1 cellular context compared by ENCODE assay signal in the genomic region with DNA sequence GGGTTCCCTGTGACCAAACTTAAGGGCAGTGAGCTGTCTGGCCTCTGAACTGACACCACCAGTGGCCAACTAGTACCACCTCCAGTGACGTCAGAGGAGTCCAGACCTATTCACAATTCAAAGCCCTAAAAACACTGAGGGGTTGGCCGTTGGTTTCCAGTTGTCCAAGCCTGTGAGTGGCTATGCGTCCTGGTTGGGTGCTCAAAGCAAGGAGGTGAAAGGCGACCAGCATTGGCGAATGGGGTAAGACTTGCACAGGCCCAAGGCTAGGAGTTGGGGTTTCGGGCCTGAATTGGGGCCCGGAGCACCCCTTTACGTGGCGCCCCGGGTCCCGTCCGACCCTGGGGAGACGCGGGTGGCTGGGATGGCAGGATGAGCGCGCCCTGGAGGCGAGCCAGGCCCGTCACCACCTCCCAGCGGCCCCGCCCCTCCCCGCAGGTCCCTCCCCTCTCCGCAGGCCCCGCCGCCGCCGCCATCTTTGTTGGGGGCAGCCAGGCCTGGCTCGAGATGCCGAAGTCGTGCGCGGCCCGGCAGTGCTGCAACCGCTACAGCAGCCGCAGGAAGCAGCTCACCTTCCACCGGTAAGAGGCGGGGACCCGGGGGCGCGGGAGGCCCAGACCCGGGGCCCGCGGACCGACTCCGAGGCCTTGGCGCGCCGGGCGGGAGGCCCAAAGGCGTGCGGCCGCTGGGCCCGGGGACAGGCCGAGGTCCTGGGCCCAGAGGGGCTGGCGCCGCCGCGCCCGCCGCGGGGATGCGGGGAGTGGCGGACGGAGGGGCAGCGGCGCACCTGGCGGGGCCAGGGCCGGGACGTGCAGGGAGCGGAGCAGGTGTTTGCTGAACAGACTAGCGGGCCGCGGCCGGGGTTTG.
A peak's percentile ranks its signal among the peaks of the same experiment; 100 is the strongest.
TF ChIP-seq lines count a peak whose summit lies in the region.

A gene with protein sequence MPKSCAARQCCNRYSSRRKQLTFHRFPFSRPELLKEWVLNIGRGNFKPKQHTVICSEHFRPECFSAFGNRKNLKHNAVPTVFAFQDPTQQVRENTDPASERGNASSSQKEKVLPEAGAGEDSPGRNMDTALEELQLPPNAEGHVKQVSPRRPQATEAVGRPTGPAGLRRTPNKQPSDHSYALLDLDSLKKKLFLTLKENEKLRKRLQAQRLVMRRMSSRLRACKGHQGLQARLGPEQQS (plus strand): TSS at position 157 of the 867 bp plus-strand sequence. CDS start 351 bp downstream, at position 508.

TF ChIP-seq in HEK293, 187 proteins besides CTCF, POLR2A, EP300 and RAD21 (continued from another document and continues in another):
- TF ChIP-seq, protein P1, sequence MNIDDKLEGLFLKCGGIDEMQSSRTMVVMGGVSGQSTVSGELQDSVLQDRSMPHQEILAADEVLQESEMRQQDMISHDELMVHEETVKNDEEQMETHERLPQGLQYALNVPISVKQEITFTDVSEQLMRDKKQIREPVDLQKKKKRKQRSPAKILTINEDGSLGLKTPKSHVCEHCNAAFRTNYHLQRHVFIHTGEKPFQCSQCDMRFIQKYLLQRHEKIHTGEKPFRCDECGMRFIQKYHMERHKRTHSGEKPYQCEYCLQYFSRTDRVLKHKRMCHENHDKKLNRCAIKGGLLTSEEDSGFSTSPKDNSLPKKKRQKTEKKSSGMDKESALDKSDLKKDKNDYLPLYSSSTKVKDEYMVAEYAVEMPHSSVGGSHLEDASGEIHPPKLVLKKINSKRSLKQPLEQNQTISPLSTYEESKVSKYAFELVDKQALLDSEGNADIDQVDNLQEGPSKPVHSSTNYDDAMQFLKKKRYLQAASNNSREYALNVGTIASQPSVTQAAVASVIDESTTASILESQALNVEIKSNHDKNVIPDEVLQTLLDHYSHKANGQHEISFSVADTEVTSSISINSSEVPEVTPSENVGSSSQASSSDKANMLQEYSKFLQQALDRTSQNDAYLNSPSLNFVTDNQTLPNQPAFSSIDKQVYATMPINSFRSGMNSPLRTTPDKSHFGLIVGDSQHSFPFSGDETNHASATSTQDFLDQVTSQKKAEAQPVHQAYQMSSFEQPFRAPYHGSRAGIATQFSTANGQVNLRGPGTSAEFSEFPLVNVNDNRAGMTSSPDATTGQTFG (tag by site-specific recombination; IDR thresholded peaks at IDR 0.05; ENCODE audit: borderline replicate concordance) = no peak
- TF ChIP-seq KLF9 (tag by site-specific recombination; IDR thresholded peaks at IDR 0.05; ENCODE audit: low read depth) = peak; percentile 95
- TF ChIP-seq KLF7 (tag by site-specific recombination; IDR thresholded peaks at IDR 0.05; ENCODE audit: borderline replicate concordance) = peak; percentile 15; the same call in 1 of the 2 replicates
- TF ChIP-seq ZNF394 (tag by site-specific recombination; IDR thresholded peaks at IDR 0.05; ENCODE audit: borderline replicate concordance) = no peak; the same call in 1 of the 2 replicates
- TF ChIP-seq ZBTB48 (tag by site-specific recombination; IDR thresholded peaks at IDR 0.05) = peak; percentile 71; the same call in 1 of the 2 replicates
- TF ChIP-seq, protein P2, sequence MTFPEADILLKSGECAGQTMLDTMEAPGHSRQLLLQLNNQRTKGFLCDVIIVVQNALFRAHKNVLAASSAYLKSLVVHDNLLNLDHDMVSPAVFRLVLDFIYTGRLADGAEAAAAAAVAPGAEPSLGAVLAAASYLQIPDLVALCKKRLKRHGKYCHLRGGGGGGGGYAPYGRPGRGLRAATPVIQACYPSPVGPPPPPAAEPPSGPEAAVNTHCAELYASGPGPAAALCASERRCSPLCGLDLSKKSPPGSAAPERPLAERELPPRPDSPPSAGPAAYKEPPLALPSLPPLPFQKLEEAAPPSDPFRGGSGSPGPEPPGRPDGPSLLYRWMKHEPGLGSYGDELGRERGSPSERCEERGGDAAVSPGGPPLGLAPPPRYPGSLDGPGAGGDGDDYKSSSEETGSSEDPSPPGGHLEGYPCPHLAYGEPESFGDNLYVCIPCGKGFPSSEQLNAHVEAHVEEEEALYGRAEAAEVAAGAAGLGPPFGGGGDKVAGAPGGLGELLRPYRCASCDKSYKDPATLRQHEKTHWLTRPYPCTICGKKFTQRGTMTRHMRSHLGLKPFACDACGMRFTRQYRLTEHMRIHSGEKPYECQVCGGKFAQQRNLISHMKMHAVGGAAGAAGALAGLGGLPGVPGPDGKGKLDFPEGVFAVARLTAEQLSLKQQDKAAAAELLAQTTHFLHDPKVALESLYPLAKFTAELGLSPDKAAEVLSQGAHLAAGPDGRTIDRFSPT (tag by site-specific recombination; IDR thresholded peaks at IDR 0.05) = peak; percentile 89
- peak; percentile 86 for TF ChIP-seq SP2 (tag by site-specific recombination; IDR thresholded peaks at IDR 0.05)
- TF ChIP-seq ZNF391 (tag by site-specific recombination; IDR thresholded peaks at IDR 0.05; ENCODE audit: borderline replicate concordance, low read depth) = no peak
- TF ChIP-seq, protein P3, sequence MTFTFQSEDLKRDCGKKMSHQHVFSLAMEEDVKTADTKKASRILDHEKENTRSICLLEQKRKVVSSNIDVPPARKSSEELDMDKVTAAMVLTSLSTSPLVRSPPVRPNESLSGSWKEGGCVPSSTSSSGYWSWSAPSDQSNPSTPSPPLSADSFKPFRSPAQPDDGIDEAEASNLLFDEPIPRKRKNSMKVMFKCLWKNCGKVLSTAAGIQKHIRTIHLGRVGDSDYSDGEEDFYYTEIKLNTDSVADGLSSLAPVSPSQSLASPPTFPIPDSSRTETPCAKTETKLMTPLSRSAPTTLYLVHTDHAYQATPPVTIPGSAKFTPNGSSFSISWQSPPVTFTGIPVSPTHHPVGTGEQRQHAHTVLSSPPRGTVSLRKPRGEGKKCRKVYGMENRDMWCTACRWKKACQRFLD (tag by site-specific recombination; IDR thresholded peaks at IDR 0.05) = no peak
- TF ChIP-seq ZSCAN30 (tag by site-specific recombination; IDR thresholded peaks at IDR 0.05) = peak; percentile 58; the same call in 1 of the 2 replicates
- 0 out of 2 replicates have a peak, but pooled peaks have one; percentile 45 for TF ChIP-seq MEIS1 (CRISPR knock-in tag; IDR thresholded peaks at IDR 0.05; ENCODE audit: borderline replicate concordance)
- TF ChIP-seq, protein P4, sequence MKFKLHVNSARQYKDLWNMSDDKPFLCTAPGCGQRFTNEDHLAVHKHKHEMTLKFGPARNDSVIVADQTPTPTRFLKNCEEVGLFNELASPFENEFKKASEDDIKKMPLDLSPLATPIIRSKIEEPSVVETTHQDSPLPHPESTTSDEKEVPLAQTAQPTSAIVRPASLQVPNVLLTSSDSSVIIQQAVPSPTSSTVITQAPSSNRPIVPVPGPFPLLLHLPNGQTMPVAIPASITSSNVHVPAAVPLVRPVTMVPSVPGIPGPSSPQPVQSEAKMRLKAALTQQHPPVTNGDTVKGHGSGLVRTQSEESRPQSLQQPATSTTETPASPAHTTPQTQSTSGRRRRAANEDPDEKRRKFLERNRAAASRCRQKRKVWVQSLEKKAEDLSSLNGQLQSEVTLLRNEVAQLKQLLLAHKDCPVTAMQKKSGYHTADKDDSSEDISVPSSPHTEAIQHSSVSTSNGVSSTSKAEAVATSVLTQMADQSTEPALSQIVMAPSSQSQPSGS (tag by site-specific recombination; IDR thresholded peaks at IDR 0.05; ENCODE audit: low read depth) = peak; percentile 92
- peak; percentile 75 for TF ChIP-seq SP7 (tag by site-specific recombination; IDR thresholded peaks at IDR 0.05)
- peak; percentile 41; the same call in 1 of the 2 replicates for TF ChIP-seq ZNF341 (tag by site-specific recombination; IDR thresholded peaks at IDR 0.05; ENCODE audit: low read depth)
- TF ChIP-seq HOXD13 (CRISPR knock-in tag; IDR thresholded peaks at IDR 0.05; ENCODE audit: borderline replicate concordance) = no peak; the same call in 1 of the 2 replicates
- TF ChIP-seq ZNF335 (tag by site-specific recombination; conservative IDR thresholded peaks at IDR 0.05) = peak; percentile 61
- TF ChIP-seq HOXC10 (CRISPR knock-in tag; IDR thresholded peaks at IDR 0.05) = no peak
- TF ChIP-seq KLF16 (tag by site-specific recombination; IDR thresholded peaks at IDR 0.05) = peak; percentile 90
- 0 out of 2 replicates have a peak, but pooled peaks have one; percentile 14 for TF ChIP-seq ZNF596 (tag by site-specific recombination; IDR thresholded peaks at IDR 0.05)
- TF ChIP-seq, protein P5, sequence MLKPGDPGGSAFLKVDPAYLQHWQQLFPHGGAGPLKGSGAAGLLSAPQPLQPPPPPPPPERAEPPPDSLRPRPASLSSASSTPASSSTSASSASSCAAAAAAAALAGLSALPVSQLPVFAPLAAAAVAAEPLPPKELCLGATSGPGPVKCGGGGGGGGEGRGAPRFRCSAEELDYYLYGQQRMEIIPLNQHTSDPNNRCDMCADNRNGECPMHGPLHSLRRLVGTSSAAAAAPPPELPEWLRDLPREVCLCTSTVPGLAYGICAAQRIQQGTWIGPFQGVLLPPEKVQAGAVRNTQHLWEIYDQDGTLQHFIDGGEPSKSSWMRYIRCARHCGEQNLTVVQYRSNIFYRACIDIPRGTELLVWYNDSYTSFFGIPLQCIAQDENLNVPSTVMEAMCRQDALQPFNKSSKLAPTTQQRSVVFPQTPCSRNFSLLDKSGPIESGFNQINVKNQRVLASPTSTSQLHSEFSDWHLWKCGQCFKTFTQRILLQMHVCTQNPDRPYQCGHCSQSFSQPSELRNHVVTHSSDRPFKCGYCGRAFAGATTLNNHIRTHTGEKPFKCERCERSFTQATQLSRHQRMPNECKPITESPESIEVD (tag by site-specific recombination; IDR thresholded peaks at IDR 0.05) = no peak
- no peak for TF ChIP-seq ZNF747 (tag by site-specific recombination; IDR thresholded peaks at IDR 0.05)
- TF ChIP-seq ZNF501 (tag by site-specific recombination; IDR thresholded peaks at IDR 0.05) = peak; percentile 83
- TF ChIP-seq, protein P6, sequence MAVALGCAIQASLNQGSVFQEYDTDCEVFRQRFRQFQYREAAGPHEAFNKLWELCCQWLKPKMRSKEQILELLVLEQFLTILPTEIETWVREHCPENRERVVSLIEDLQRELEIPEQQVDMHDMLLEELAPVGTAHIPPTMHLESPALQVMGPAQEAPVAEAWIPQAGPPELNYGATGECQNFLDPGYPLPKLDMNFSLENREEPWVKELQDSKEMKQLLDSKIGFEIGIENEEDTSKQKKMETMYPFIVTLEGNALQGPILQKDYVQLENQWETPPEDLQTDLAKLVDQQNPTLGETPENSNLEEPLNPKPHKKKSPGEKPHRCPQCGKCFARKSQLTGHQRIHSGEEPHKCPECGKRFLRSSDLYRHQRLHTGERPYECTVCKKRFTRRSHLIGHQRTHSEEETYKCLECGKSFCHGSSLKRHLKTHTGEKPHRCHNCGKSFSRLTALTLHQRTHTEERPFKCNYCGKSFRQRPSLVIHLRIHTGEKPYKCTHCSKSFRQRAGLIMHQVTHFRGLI (tag by site-specific recombination; IDR thresholded peaks at IDR 0.05) = peak; percentile 94
- TF ChIP-seq WT1 (tag by site-specific recombination; IDR thresholded peaks at IDR 0.05) = peak; percentile 42; the same call in 1 of the 2 replicates
- TF ChIP-seq EGR2 (tag by site-specific recombination; IDR thresholded peaks at IDR 0.05; ENCODE audit: low read depth) = no peak
- no peak for TF ChIP-seq ZNF530 (tag by site-specific recombination; IDR thresholded peaks at IDR 0.05; ENCODE audit: low read depth)
- TF ChIP-seq ZNF2 (tag by site-specific recombination; IDR thresholded peaks at IDR 0.05) = peak; percentile 51; the same call in 1 of the 2 replicates
- peak; percentile 55; the same call in 1 of the 2 replicates for TF ChIP-seq YY2 (tag by site-specific recombination; IDR thresholded peaks at IDR 0.05)
- TF ChIP-seq ZNF76 (tag by site-specific recombination; IDR thresholded peaks at IDR 0.05; ENCODE audit: borderline replicate concordance, low read depth) = peak; percentile 85
- no peak for TF ChIP-seq ZNF585B (tag by site-specific recombination; IDR thresholded peaks at IDR 0.05)
- TF ChIP-seq ZNF10 (tag by site-specific recombination; IDR thresholded peaks at IDR 0.05) = 0 out of 2 replicates have a peak, but pooled peaks have one; percentile 13
- TF ChIP-seq, protein P7, sequence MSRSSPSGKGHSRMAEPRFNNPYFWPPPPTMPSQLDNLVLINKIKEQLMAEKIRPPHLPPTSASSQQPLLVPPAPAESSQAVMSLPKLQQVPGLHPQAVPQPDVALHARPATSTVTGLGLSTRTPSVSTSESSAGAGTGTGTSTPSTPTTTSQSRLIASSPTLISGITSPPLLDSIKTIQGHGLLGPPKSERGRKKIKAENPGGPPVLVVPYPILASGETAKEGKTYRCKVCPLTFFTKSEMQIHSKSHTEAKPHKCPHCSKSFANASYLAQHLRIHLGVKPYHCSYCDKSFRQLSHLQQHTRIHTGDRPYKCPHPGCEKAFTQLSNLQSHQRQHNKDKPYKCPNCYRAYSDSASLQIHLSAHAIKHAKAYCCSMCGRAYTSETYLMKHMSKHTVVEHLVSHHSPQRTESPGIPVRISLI (tag by site-specific recombination; IDR thresholded peaks at IDR 0.05) = 0 out of 2 replicates have a peak, but pooled peaks have one; percentile 7
- TF ChIP-seq ZNF239 (tag by site-specific recombination; IDR thresholded peaks at IDR 0.05) = no peak
- peak; percentile 88 for TF ChIP-seq ZSCAN16 (tag by site-specific recombination; IDR thresholded peaks at IDR 0.05)
- TF ChIP-seq ZNF629 (tag by site-specific recombination; IDR thresholded peaks at IDR 0.05) = peak; percentile 94
- TF ChIP-seq ZNF624 (tag by site-specific recombination; IDR thresholded peaks at IDR 0.05) = no peak
- no peak for TF ChIP-seq SETDB1 (IDR thresholded peaks at IDR 0.05; ENCODE audit: insufficient read length, low read length)
- no peak for TF ChIP-seq ZNF140 (tag by site-specific recombination; IDR thresholded peaks at IDR 0.05)
- TF ChIP-seq, protein P8, sequence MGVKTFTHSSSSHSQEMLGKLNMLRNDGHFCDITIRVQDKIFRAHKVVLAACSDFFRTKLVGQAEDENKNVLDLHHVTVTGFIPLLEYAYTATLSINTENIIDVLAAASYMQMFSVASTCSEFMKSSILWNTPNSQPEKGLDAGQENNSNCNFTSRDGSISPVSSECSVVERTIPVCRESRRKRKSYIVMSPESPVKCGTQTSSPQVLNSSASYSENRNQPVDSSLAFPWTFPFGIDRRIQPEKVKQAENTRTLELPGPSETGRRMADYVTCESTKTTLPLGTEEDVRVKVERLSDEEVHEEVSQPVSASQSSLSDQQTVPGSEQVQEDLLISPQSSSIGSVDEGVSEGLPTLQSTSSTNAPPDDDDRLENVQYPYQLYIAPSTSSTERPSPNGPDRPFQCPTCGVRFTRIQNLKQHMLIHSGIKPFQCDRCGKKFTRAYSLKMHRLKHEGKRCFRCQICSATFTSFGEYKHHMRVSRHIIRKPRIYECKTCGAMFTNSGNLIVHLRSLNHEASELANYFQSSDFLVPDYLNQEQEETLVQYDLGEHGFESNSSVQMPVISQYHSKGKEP (tag by site-specific recombination; IDR thresholded peaks at IDR 0.05) = peak; percentile 33; the same call in 1 of the 2 replicates
